ENCODE assay signal across 8 cellular contexts in genomic region chr6:75349262-75349984, GRCh38.
DNase-seq lines count a peak whose midpoint lies in the region; ATAC-seq and TF ChIP-seq lines count a peak whose summit lies in the region.

No MANE protein-coding gene starts in this region.

- H3F3A ChIP-seq in MM.1S (ENCODE audit: insufficient read depth, low read length): no peaks in the 10 kb centered on the region

- H3K4me1 ChIP-seq in ovary (ENCODE audit: insufficient read depth): no peaks in the 10 kb centered on the region
- no peaks in the 10 kb centered on the region for H3K4me1 ChIP-seq in MM.1S (ENCODE audit: low read length)

- no peak overlapping the region for H3K9ac ChIP-seq in MM.1S (ENCODE audit: low read length)

- H3K4me3 ChIP-seq in fibroblast of the aortic adventitia (ENCODE audit: low read depth, low read length) (peak overlapping the region; percentile 58), ovary (peak overlapping the region; percentile 33), MM.1S (ENCODE audit: low read length) (no peak overlapping the region)

- H3K4me2 ChIP-seq in MM.1S (ENCODE audit: low read depth, low read length): no peak overlapping the region

- no peak overlapping the region for H2AFZ ChIP-seq in MM.1S (ENCODE audit: low read length)

- H4K20me1 ChIP-seq in MM.1S (ENCODE audit: insufficient read depth, low read length): no peaks in the 10 kb centered on the region

- TF ChIP-seq EP300 in ovary (IDR thresholded peaks at IDR 0.05): no peak

- intact Hi-C loops in ovary (cut with DNase I): no loop called here

- H3K36me3 ChIP-seq in ovary: no peaks in the 10 kb centered on the region
- H3K36me3 ChIP-seq in MM.1S (replicated peaks; ENCODE audit: insufficient read depth, low read length): no peaks in the 10 kb centered on the region

- no peak for TF ChIP-seq POLR2A in ovary (IDR thresholded peaks at IDR 0.05)

- H3K27me3 ChIP-seq in ovary (no peaks in the 10 kb centered on the region), MM.1S (replicated peaks; ENCODE audit: insufficient read depth, low read length) (no peaks in the 10 kb centered on the region)

- H3K27ac ChIP-seq in ovary (no peak overlapping the region), MM.1S (ENCODE audit: low read length) (no peak overlapping the region)

- H3K9me3 ChIP-seq in ovary (no peaks in the 10 kb centered on the region), MM.1S (replicated peaks; ENCODE audit: insufficient read depth, low read length) (no peaks in the 10 kb centered on the region)

- no peaks in the 10 kb centered on the region for H3K79me2 ChIP-seq in MM.1S (ENCODE audit: low read length)

- DNase-seq in ELF-1 (ENCODE audit: low read depth, low spot score) (peak; percentile 83), NCI-H345 (lab: John Stamatoyannopoulos, UW) (peak; percentile 2), fibroblast of the aortic adventitia (ENCODE audit: low read depth) (peak; percentile 56), ovary (peak in 3 of 5 donors; percentile 28 to 46 (median 33)), MM.1S (no peak), NCI-H226 (no peak)

- ATAC-seq in GM19467 (IDR thresholded peaks at IDR 0.05; ENCODE audit: unreplicated experiment) (no peak), GM19463 (IDR thresholded peaks at IDR 0.05; ENCODE audit: unreplicated experiment) (no peak)

- WGBS in ovary, 3 donors: 1 to 3% (median 2%) methylated on average over 24 of the region's 24 CpGs

- TF ChIP-seq CTCF in fibroblast of the aortic adventitia (IDR thresholded peaks at IDR 0.05; ENCODE audit: insufficient read depth, low read length) (no peak), ovary (IDR thresholded peaks at IDR 0.05) (no peak), MM.1S (IDR thresholded peaks at IDR 0.05; ENCODE audit: low read length) (no peak)

- H3K9me2 ChIP-seq in MM.1S (replicated peaks; ENCODE audit: insufficient read depth, low read length): no peaks in the 10 kb centered on the region

Comparison
In these comparisons a context has a peak if more than half of its experiments do, and no peak if none do; other contexts are left out.
1. DNase-seq: peak in ELF-1 (single experiment), NCI-H345 (single experiment), fibroblast of the aortic adventitia (single experiment) and ovary (3 of 5); none in MM.1S (single experiment) and NCI-H226 (single experiment).